In genomic region chr17:79721993-79722671, GRCh38 we compare ENCODE assay signal across 1 cellular context.
TF ChIP-seq lines count a peak whose summit lies in the region.

No MANE protein-coding gene starts in this region.

TF ChIP-seq in HepG2, 621 proteins besides CTCF, POLR2A, EP300 and RAD21 (continued from another document and continues in another):
- 0 out of 2 replicates have a peak, but pooled peaks have one; percentile 73 for TF ChIP-seq IKZF5 (CRISPR knock-in tag; IDR thresholded peaks at IDR 0.05)
- 0 out of 2 replicates have a peak, but pooled peaks have one; percentile 26 for TF ChIP-seq RFXAP (CRISPR knock-in tag; IDR thresholded peaks at IDR 0.05; ENCODE audit: borderline replicate concordance)
- peak; percentile 35; the same call in 1 of the 2 replicates for TF ChIP-seq NCOA2 (CRISPR knock-in tag; IDR thresholded peaks at IDR 0.05)
- TF ChIP-seq ZNF468 (CRISPR knock-in tag; IDR thresholded peaks at IDR 0.05): no peak
- TF ChIP-seq POLR2AphosphoS5 (IDR thresholded peaks at IDR 0.05; ENCODE audit: low read depth, low read length): no peak
- TF ChIP-seq, protein P1, sequence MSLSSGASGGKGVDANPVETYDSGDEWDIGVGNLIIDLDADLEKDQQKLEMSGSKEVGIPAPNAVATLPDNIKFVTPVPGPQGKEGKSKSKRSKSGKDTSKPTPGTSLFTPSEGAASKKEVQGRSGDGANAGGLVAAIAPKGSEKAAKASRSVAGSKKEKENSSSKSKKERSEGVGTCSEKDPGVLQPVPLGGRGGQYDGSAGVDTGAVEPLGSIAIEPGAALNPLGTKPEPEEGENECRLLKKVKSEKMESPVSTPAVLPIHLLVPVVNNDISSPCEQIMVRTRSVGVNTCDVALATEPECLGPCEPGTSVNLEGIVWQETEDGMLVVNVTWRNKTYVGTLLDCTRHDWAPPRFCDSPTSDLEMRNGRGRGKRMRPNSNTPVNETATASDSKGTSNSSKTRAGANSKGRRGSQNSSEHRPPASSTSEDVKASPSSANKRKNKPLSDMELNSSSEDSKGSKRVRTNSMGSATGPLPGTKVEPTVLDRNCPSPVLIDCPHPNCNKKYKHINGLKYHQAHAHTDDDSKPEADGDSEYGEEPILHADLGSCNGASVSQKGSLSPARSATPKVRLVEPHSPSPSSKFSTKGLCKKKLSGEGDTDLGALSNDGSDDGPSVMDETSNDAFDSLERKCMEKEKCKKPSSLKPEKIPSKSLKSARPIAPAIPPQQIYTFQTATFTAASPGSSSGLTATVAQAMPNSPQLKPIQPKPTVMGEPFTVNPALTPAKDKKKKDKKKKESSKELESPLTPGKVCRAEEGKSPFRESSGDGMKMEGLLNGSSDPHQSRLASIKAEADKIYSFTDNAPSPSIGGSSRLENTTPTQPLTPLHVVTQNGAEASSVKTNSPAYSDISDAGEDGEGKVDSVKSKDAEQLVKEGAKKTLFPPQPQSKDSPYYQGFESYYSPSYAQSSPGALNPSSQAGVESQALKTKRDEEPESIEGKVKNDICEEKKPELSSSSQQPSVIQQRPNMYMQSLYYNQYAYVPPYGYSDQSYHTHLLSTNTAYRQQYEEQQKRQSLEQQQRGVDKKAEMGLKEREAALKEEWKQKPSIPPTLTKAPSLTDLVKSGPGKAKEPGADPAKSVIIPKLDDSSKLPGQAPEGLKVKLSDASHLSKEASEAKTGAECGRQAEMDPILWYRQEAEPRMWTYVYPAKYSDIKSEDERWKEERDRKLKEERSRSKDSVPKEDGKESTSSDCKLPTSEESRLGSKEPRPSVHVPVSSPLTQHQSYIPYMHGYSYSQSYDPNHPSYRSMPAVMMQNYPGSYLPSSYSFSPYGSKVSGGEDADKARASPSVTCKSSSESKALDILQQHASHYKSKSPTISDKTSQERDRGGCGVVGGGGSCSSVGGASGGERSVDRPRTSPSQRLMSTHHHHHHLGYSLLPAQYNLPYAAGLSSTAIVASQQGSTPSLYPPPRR (CRISPR knock-in tag; IDR thresholded peaks at IDR 0.05; ENCODE audit: borderline replicate concordance): no peak
- no peak for TF ChIP-seq CCDC6 (CRISPR knock-in tag; IDR thresholded peaks at IDR 0.05)
- no peak for TF ChIP-seq NPAS2 (CRISPR knock-in tag; IDR thresholded peaks at IDR 0.05; ENCODE audit: borderline replicate concordance)
- TF ChIP-seq, protein P2, sequence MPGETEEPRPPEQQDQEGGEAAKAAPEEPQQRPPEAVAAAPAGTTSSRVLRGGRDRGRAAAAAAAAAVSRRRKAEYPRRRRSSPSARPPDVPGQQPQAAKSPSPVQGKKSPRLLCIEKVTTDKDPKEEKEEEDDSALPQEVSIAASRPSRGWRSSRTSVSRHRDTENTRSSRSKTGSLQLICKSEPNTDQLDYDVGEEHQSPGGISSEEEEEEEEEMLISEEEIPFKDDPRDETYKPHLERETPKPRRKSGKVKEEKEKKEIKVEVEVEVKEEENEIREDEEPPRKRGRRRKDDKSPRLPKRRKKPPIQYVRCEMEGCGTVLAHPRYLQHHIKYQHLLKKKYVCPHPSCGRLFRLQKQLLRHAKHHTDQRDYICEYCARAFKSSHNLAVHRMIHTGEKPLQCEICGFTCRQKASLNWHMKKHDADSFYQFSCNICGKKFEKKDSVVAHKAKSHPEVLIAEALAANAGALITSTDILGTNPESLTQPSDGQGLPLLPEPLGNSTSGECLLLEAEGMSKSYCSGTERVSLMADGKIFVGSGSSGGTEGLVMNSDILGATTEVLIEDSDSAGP (CRISPR knock-in tag; IDR thresholded peaks at IDR 0.05; ENCODE audit: borderline replicate concordance): no peak; the same call in 1 of the 2 replicates
- no peak for TF ChIP-seq NFYB (CRISPR knock-in tag; IDR thresholded peaks at IDR 0.05)
- no peak for TF ChIP-seq NFIC (IDR thresholded peaks at IDR 0.05; ENCODE audit: low read length)
- TF ChIP-seq ZNF737 (CRISPR knock-in tag; IDR thresholded peaks at IDR 0.05; ENCODE audit: borderline replicate concordance): no peak
- TF ChIP-seq ZNF766 (CRISPR knock-in tag; IDR thresholded peaks at IDR 0.05; ENCODE audit: borderline replicate concordance): no peak
- TF ChIP-seq ZNF225 (CRISPR knock-in tag; IDR thresholded peaks at IDR 0.05): no peak
- TF ChIP-seq, protein P3, sequence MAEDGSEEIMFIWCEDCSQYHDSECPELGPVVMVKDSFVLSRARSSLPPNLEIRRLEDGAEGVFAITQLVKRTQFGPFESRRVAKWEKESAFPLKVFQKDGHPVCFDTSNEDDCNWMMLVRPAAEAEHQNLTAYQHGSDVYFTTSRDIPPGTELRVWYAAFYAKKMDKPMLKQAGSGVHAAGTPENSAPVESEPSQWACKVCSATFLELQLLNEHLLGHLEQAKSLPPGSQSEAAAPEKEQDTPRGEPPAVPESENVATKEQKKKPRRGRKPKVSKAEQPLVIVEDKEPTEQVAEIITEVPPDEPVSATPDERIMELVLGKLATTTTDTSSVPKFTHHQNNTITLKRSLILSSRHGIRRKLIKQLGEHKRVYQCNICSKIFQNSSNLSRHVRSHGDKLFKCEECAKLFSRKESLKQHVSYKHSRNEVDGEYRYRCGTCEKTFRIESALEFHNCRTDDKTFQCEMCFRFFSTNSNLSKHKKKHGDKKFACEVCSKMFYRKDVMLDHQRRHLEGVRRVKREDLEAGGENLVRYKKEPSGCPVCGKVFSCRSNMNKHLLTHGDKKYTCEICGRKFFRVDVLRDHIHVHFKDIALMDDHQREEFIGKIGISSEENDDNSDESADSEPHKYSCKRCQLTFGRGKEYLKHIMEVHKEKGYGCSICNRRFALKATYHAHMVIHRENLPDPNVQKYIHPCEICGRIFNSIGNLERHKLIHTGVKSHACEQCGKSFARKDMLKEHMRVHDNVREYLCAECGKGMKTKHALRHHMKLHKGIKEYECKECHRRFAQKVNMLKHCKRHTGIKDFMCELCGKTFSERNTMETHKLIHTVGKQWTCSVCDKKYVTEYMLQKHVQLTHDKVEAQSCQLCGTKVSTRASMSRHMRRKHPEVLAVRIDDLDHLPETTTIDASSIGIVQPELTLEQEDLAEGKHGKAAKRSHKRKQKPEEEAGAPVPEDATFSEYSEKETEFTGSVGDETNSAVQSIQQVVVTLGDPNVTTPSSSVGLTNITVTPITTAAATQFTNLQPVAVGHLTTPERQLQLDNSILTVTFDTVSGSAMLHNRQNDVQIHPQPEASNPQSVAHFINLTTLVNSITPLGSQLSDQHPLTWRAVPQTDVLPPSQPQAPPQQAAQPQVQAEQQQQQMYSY (CRISPR knock-in tag; IDR thresholded peaks at IDR 0.05): no peak
- TF ChIP-seq, protein P4, sequence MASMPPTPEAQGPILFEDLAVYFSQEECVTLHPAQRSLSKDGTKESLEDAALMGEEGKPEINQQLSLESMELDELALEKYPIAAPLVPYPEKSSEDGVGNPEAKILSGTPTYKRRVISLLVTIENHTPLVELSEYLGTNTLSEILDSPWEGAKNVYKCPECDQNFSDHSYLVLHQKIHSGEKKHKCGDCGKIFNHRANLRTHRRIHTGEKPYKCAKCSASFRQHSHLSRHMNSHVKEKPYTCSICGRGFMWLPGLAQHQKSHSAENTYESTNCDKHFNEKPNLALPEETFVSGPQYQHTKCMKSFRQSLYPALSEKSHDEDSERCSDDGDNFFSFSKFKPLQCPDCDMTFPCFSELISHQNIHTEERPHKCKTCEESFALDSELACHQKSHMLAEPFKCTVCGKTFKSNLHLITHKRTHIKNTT (CRISPR knock-in tag; IDR thresholded peaks at IDR 0.05): no peak
- peak; percentile 55; the same call in 1 of the 2 replicates for TF ChIP-seq FOXC1 (CRISPR knock-in tag; IDR thresholded peaks at IDR 0.05; ENCODE audit: borderline replicate concordance)
- peak; percentile 46 for TF ChIP-seq XRCC5 (optimal IDR thresholded peaks at IDR 0.05; ENCODE audit: low read length)
- no peak for TF ChIP-seq PCBP2 (optimal IDR thresholded peaks at IDR 0.05; ENCODE audit: low read depth, low read length, poor library complexity, severe bottlenecking)
- peak; percentile 58 for TF ChIP-seq KAT8 (CRISPR knock-in tag; IDR thresholded peaks at IDR 0.05)
- TF ChIP-seq, protein P5, sequence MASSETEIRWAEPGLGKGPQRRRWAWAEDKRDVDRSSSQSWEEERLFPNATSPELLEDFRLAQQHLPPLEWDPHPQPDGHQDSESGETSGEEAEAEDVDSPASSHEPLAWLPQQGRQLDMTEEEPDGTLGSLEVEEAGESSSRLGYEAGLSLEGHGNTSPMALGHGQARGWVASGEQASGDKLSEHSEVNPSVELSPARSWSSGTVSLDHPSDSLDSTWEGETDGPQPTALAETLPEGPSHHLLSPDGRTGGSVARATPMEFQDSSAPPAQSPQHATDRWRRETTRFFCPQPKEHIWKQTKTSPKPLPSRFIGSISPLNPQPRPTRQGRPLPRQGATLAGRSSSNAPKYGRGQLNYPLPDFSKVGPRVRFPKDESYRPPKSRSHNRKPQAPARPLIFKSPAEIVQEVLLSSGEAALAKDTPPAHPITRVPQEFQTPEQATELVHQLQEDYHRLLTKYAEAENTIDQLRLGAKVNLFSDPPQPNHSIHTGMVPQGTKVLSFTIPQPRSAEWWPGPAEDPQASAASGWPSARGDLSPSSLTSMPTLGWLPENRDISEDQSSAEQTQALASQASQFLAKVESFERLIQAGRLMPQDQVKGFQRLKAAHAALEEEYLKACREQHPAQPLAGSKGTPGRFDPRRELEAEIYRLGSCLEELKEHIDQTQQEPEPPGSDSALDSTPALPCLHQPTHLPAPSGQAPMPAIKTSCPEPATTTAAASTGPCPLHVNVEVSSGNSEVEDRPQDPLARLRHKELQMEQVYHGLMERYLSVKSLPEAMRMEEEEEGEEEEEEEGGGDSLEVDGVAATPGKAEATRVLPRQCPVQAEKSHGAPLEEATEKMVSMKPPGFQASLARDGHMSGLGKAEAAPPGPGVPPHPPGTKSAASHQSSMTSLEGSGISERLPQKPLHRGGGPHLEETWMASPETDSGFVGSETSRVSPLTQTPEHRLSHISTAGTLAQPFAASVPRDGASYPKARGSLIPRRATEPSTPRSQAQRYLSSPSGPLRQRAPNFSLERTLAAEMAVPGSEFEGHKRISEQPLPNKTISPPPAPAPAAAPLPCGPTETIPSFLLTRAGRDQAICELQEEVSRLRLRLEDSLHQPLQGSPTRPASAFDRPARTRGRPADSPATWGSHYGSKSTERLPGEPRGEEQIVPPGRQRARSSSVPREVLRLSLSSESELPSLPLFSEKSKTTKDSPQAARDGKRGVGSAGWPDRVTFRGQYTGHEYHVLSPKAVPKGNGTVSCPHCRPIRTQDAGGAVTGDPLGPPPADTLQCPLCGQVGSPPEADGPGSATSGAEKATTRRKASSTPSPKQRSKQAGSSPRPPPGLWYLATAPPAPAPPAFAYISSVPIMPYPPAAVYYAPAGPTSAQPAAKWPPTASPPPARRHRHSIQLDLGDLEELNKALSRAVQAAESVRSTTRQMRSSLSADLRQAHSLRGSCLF (CRISPR knock-in tag; IDR thresholded peaks at IDR 0.05; ENCODE audit: borderline replicate concordance): no peak
- no peak for TF ChIP-seq MAFG (CRISPR knock-in tag; IDR thresholded peaks at IDR 0.05)
- no peak for TF ChIP-seq HNRNPUL1 (IDR thresholded peaks at IDR 0.05; ENCODE audit: low read depth, low read length)
- TF ChIP-seq, protein P6, sequence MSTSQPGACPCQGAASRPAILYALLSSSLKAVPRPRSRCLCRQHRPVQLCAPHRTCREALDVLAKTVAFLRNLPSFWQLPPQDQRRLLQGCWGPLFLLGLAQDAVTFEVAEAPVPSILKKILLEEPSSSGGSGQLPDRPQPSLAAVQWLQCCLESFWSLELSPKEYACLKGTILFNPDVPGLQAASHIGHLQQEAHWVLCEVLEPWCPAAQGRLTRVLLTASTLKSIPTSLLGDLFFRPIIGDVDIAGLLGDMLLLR (CRISPR knock-in tag; IDR thresholded peaks at IDR 0.05): no peak
- TF ChIP-seq HMGXB3 (CRISPR knock-in tag; IDR thresholded peaks at IDR 0.05; ENCODE audit: borderline replicate concordance): no peak
- no peak for TF ChIP-seq TCF7L2 (IDR thresholded peaks at IDR 0.05; ENCODE audit: low read depth, low read length)
